8 cellular contexts compared by ENCODE assay signal in genomic region chr12:50201987-50202521, GRCh38. TPM values are rescaled to one million over a fixed set of nuclear protein-coding genes. Genes with fewer than 3 reads are reported as not detected.
DNase-seq lines count a peak whose midpoint lies in the region; ATAC-seq and TF ChIP-seq lines count a peak whose summit lies in the region.

No MANE protein-coding gene starts in this region.

- H3K79me2 ChIP-seq in mammary epithelial cell (ENCODE audit: insufficient read depth, low read length): peaks cover 77% of the 10 kb centered on the region

- DNase-seq in AG08395 (ENCODE audit: low spot score): peak; percentile 56
- peak; percentile 16 for DNase-seq in HuH-7 (ENCODE audit: low spot score)
- DNase-seq in mammary epithelial cell: peak; percentile 93
- no peak for DNase-seq in cerebellar nuclear complex (lab: John Stamatoyannopoulos, UW)
- DNase-seq in NOMO-1 treated with DMSO at 0.1 percent for 48 hours (lab: John Stamatoyannopoulos, UW; ENCODE audit: unreplicated experiment): no peak
- no peak for DNase-seq in activated CD4-positive, alpha-beta T cell treated with anti-CD3 and anti-CD28 coated beads, Interleukin-2, amount 50 U/mL, for 48 hours
- DNase-seq in heart left ventricle: no peak

- no peak for TF ChIP-seq CTCF in mammary epithelial cell (conservative IDR thresholded peaks at IDR 0.05 in 1 of 2, IDR thresholded peaks at IDR 0.05 in 1 of 2; ENCODE audit: extremely low read depth in 1 of 2, insufficient read depth in 1 of 2, low read depth in 1 of 2, low read length in 2 of 2)
- no peak for TF ChIP-seq CTCF in heart left ventricle (IDR thresholded peaks at IDR 0.05)

- H3K4me1 ChIP-seq in mammary epithelial cell (ENCODE audit: insufficient read depth, low read length) (peaks cover 53% of the 10 kb centered on the region), mesodermal cell (ENCODE audit: control insufficient read depth, insufficient read depth, low read length, poor library complexity, severe bottlenecking) (peaks cover 24% of the 10 kb centered on the region), heart left ventricle (peaks cover 0 to 7% (median 0%) of the 10 kb centered on the region in 12 donors)

- H3K27ac ChIP-seq in mammary epithelial cell (ENCODE audit: insufficient read depth, low read depth, low read length): peak overlapping the region; percentile 80
- H3K27ac ChIP-seq in mesodermal cell (ENCODE audit: low read depth, low read length, severe bottlenecking): peak overlapping the region; percentile 81
- no peak overlapping the region for H3K27ac ChIP-seq in heart left ventricle

- no peaks in the 10 kb centered on the region for H3K27me3 ChIP-seq in mammary epithelial cell (ENCODE audit: insufficient read depth, low read length)
- H3K27me3 ChIP-seq in heart left ventricle: no peaks in the 10 kb centered on the region

- H3K9ac ChIP-seq in mammary epithelial cell (ENCODE audit: insufficient read depth, low read length): peak overlapping the region; percentile 34

- intact Hi-C loops in mammary epithelial cell (cut with micrococcal nuclease) (loop anchor here (1.0 to 5.0 kb wide), 3 partner anchors 16 to 200 kb away; partner anchors contain the start of gene LARP4), heart left ventricle (cut with DNase I) (loop anchor here in 1 of 10 donors (10.0 kb wide), 1 partner anchor 113 kb away; no protein-coding TSS in a partner anchor)

- no peaks in the 10 kb centered on the region for H3K9me3 ChIP-seq in mammary epithelial cell (replicated peaks; ENCODE audit: insufficient read depth, low read length)
- H3K9me3 ChIP-seq in mesodermal cell (ENCODE audit: control insufficient read depth, low read length): no peaks in the 10 kb centered on the region
- no peaks in the 10 kb centered on the region for H3K9me3 ChIP-seq in heart left ventricle

- no peak for ATAC-seq in heart left ventricle

- H3K36me3 ChIP-seq in mammary epithelial cell (ENCODE audit: insufficient read depth, low read length) (peaks cover 48% of the 10 kb centered on the region), mesodermal cell (ENCODE audit: control insufficient read depth, insufficient read depth, low read length) (peaks cover 88% of the 10 kb centered on the region), heart left ventricle (peaks cover 0 to 99% (median 84%) of the 10 kb centered on the region in 9 donors)

- BruUV-seq in mammary epithelial cell (replicated peaks; lab: Mats Ljungman, UMichigan): no TSS peak

- no peak overlapping the region for H2AFZ ChIP-seq in mammary epithelial cell (ENCODE audit: low read depth, low read length)

- 2% methylated on average over 3 of the region's 3 CpGs for WGBS in mammary epithelial cell (ENCODE audit: low coverage, missing lambda C conversion rate)
- 70 to 100% methylated on average over 1 of the region's 3 CpGs for WGBS in mesodermal cell (ENCODE audit: insufficient coverage in 2 of 2), 2 experiments
- WGBS in heart left ventricle, 4 donors: 88 to 96% (median 89%) methylated on average over 3 of the region's 3 CpGs

- peak overlapping the region; percentile 68 for H3K4me2 ChIP-seq in mammary epithelial cell (ENCODE audit: insufficient read depth, low read depth, low read length)

- CTCF ChIA-PET in mammary epithelial cell (lab: Charles Lee; ENCODE audit: low non-redundant PET): interaction anchor here (0.6 to 0.8 kb wide), 2 partner anchors 21 to 39 kb away, joined by 5 to 7 read pairs; no protein-coding TSS in a partner anchor

- H4K20me1 ChIP-seq in mammary epithelial cell (ENCODE audit: insufficient read depth, low read length): no peaks in the 10 kb centered on the region

- H3K4me3 ChIP-seq in mammary epithelial cell (replicated peaks in 1 of 3; ENCODE audit: insufficient read depth in 1 of 3, low read depth in 2 of 3, low read length in 3 of 3): no peak overlapping the region
- H3K4me3 ChIP-seq in mesodermal cell (ENCODE audit: extremely low read depth, insufficient read depth, low read length, poor library complexity, severe bottlenecking): no peak overlapping the region
- no peak overlapping the region for H3K4me3 ChIP-seq in heart left ventricle

- in situ Hi-C loops in mammary epithelial cell (cut with MboI; ENCODE audit: low sequenced_read_pairs in 2 of 2): loop anchor here in 1 of 2 donors (25.0 kb wide), 2 partner anchors 110 to 210 kb away; partner anchors contain the start of gene LARP4

- no peak for TF ChIP-seq POLR2A in heart left ventricle (IDR thresholded peaks at IDR 0.05)

- dilution Hi-C loops in mammary epithelial cell (cut with HindIII; ENCODE audit: low sequenced_read_pairs): no loop called here

RNA-seq across cellular contexts. Expression of gene CERS5, which starts 34.9 kb away (rescaled TPM):
- total RNA-seq in mammary epithelial cell (10 to 100 TPM; 29.2 to 65.7 TPM), heart left ventricle (10 to 100 TPM in 4 of 9 donors, 1 to 10 TPM in 5; 6.8 to 28.4 (median 9.3) TPM)
- polyA plus RNA-seq in mammary epithelial cell (43.5 TPM), heart left ventricle (10 to 100 TPM; 12.6 to 21.6 TPM)
- 187 TPM for polyA minus RNA-seq in mammary epithelial cell
- polyA plus RNA-seq in mesodermal cell (2013, experiment 1 of 2): 45.0 TPM
- 42.5 TPM for polyA plus RNA-seq in mesodermal cell (2013, experiment 2 of 2)

Comparison
In these comparisons a context has a peak if more than half of its experiments do, and no peak if none do; other contexts are left out.
1. DNase-seq: peak in AG08395 (single experiment), HuH-7 (single experiment) and mammary epithelial cell (single experiment); none in cerebellar nuclear complex (0 of 2), NOMO-1 treated with DMSO at 0.1 percent for 48 hours (single experiment), activated CD4-positive, alpha-beta T cell treated with anti-CD3 and anti-CD28 coated beads, Interleukin-2, amount 50 U/mL, for 48 hours (0 of 2) and heart left ventricle (0 of 5).
2. H3K27ac ChIP-seq: peak in mammary epithelial cell (single experiment) and mesodermal cell (single experiment); none in heart left ventricle (0 of 12).